Comparison of ENCODE assay signal across 20 cellular contexts in genomic region chr20:43095034-43095433, GRCh38.
"Had no signal": no experiment of that assay in that cellular context is flagged by ENCODE, and none has a peak within 500 bp of the region (broad histone marks: within the 10 kb centered on the region; RNA-seq: fewer than 3 reads in every experiment).

No MANE protein-coding gene starts in this region.

- H3K4me1 ChIP-seq: colonic mucosa, esophagus squamous epithelium, gastrocnemius medialis, heart right ventricle, left lung, lower lobe of right lung had no signal

- H3K9me3 ChIP-seq: colonic mucosa, esophagus squamous epithelium, gastrocnemius medialis, lower lobe of right lung, mucosa of descending colon had no signal

- DNase-seq: colonic mucosa; cortex of kidney; effector CD8-positive, alpha-beta T cell; effector memory CD8-positive, alpha-beta T cell; endodermal cell; esophagus squamous epithelium; foreskin fibroblast; foreskin melanocyte; gastrocnemius medialis; glutamatergic neuron; head of caudate nucleus; heart right ventricle; hippocampal formation; left cardiac atrium; left lung; left ventricle myocardium superior; lower lobe of right lung; mesenchymal stem cell; mucosa of descending colon; naive B cell had no signal

- ATAC-seq: effector memory CD8-positive, alpha-beta T cell; gastrocnemius medialis; heart right ventricle; left cardiac atrium; left lung; left ventricle myocardium superior; lower lobe of right lung; mucosa of descending colon had no signal

- H3K36me3 ChIP-seq: colonic mucosa, esophagus squamous epithelium, gastrocnemius medialis, heart right ventricle, left lung, lower lobe of right lung had no signal

- H3K4me3 ChIP-seq: colonic mucosa, esophagus squamous epithelium, gastrocnemius medialis, heart right ventricle, left lung, lower lobe of right lung, mucosa of descending colon had no signal

- H3K27ac ChIP-seq: colonic mucosa, esophagus squamous epithelium, gastrocnemius medialis, heart right ventricle, left lung, lower lobe of right lung had no signal

- H3K27me3 ChIP-seq: colonic mucosa, esophagus squamous epithelium, gastrocnemius medialis had no signal
